8 cellular contexts compared by ENCODE assay signal in genomic region chr14:24160850-24161804, GRCh38. TPM values are rescaled to one million over a fixed set of nuclear protein-coding genes. Genes with fewer than 3 reads are reported as not detected.
DNase-seq lines count a peak whose midpoint lies in the region; ATAC-seq and TF ChIP-seq lines count a peak whose summit lies in the region.

TSS of gene IRF9 (plus strand) at chr14:24161265. CDS start at chr14:24162145, 880 bp downstream.

- H3K9me3 Mint-ChIP-seq in endothelial cell (ENCODE audit: unreplicated experiment): no peaks in the 10 kb centered on the region

- H3K79me2 ChIP-seq in OCI-LY1 (ENCODE audit: insufficient read depth, low read length): no peaks in the 10 kb centered on the region

- no peaks in the 10 kb centered on the region for H3F3A ChIP-seq in OCI-LY1 (ENCODE audit: insufficient read depth, low read length)

- peak; percentile 77 for ATAC-seq in GM21515 (IDR thresholded peaks at IDR 0.05; ENCODE audit: unreplicated experiment)

- TF ChIP-seq CTCF in OCI-LY1 (IDR thresholded peaks at IDR 0.05; ENCODE audit: low read length) (peak; percentile 94), endothelial cell (IDR thresholded peaks at IDR 0.05; ENCODE audit: unreplicated experiment) (peak; percentile 96)

- no peaks in the 10 kb centered on the region for H3K9me2 ChIP-seq in OCI-LY1 (ENCODE audit: low read depth, low read length)

- H3K4me1 ChIP-seq in OCI-LY1 (ENCODE audit: insufficient read depth, low read length, severe bottlenecking): peaks cover 17% of the 10 kb centered on the region

- peak within 1 kb of the TSS; percentile 70 for H3K27ac Mint-ChIP-seq in endothelial cell (ENCODE audit: unreplicated experiment)

- peaks cover 11% of the 10 kb centered on the region for H3K27me3 Mint-ChIP-seq in endothelial cell (ENCODE audit: unreplicated experiment)

- DNase-seq in DMS114 treated with DMSO at 0.1 percent for 48 hours (lab: John Stamatoyannopoulos, UW; ENCODE audit: unreplicated experiment) (peak; percentile 82), HuH-7 (ENCODE audit: low spot score) (peak; percentile 95), endothelial cell (ENCODE audit: low spot score) (peak; percentile 97), midbrain (lab: John Stamatoyannopoulos, UW) (peak; percentile 95)
- DNase-seq in activated CD8-positive, alpha-beta memory T cell treated with anti-CD3 and anti-CD28 coated beads, Interleukin-2, amount 50 U/mL, for 4 hours: peak; percentile 98
- DNase-seq in stimulated activated CD8-positive, alpha-beta memory T cell treated with anti-CD3 and anti-CD28 coated beads, Interleukin-2, amount 100 ng/mL, for 1 hour (ENCODE audit: low read depth in 2 of 2): peak; percentile 96 to 97

- no peaks in the 10 kb centered on the region for H4K20me1 ChIP-seq in OCI-LY1 (ENCODE audit: insufficient read depth, low read length)

- H3K4me2 ChIP-seq in OCI-LY1 (ENCODE audit: low read length): peak within 1 kb of the TSS; percentile 81

- H3K27ac ChIP-seq in OCI-LY1 (ENCODE audit: low read depth, low read length, poor library complexity, severe bottlenecking): peak within 1 kb of the TSS; percentile 70

- H3K4me3 ChIP-seq in OCI-LY1 (ENCODE audit: low read depth, low read length, poor library complexity, severe bottlenecking): peak within 1 kb of the TSS; percentile 65

- peaks cover 67% of the 10 kb centered on the region for H3K36me3 ChIP-seq in OCI-LY1 (ENCODE audit: insufficient read depth, low read length)

- H3K4me3 Mint-ChIP-seq in endothelial cell (ENCODE audit: unreplicated experiment): peak within 1 kb of the TSS; percentile 91

- H3K36me3 Mint-ChIP-seq in endothelial cell (ENCODE audit: low read depth, unreplicated experiment): peaks cover 50% of the 10 kb centered on the region

- no peaks in the 10 kb centered on the region for H3K27me3 ChIP-seq in OCI-LY1 (ENCODE audit: insufficient read depth, low read length)

- no peaks in the 10 kb centered on the region for H3K9me3 ChIP-seq in OCI-LY1 (ENCODE audit: low read length)

- H3K4me1 Mint-ChIP-seq in endothelial cell (ENCODE audit: unreplicated experiment): peaks cover 12% of the 10 kb centered on the region

- H2AFZ ChIP-seq in OCI-LY1 (ENCODE audit: low read length): no peak within 1 kb of the TSS

- peak within 1 kb of the TSS; percentile 76 for H3K9ac ChIP-seq in OCI-LY1 (ENCODE audit: low read length)

RNA-seq across cellular contexts. Expression of gene IRF9, which starts in this region (rescaled TPM):
- total RNA-seq in endothelial cell (ENCODE audit: unreplicated experiment): 25.7 TPM

Comparison
In these comparisons a context has a peak if more than half of its experiments do, and no peak if none do; other contexts are left out.
1. Peak in every context shown above with its lines: DNase-seq, ATAC-seq, H3K4me3 ChIP-seq and H3K27ac ChIP-seq.